1 cellular context compared by ENCODE assay signal in the genomic region with DNA sequence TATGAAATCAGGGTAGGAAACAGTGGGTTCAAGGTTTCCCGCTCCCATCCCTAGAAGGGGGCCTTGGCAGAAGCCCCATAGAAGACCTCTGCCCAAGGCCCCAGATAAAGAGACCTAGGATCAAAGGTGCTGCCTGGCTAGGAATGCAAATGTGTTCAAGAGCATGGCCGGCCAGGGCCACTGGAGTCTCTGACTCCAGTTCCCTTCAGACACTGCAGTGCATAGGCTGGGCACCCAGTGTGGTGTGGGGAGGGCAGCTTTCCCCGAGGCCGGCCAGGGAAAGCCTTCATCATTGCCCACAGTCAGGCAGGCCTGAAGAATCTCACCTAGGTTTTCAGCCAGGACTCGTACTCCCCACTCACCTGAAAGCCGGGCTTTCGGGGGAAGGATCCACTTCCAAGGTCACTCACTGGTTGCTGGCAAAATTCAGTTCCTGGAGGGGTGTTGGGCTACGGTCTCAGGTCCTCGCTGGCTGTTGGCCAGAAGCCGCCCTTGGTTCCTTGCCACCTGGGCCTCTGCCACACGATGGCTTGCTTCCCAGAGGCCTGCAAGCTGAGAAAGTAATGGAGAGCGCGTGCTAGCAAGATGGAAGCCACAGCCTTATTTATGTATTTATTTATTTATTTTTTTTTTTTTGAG.
TF ChIP-seq lines count a peak whose summit lies in the region.

No MANE protein-coding gene starts in this region.

TF ChIP-seq in IMR-90, 13 proteins besides CTCF, POLR2A, EP300 and RAD21 (continued from another document):
- TF ChIP-seq RCOR1 (IDR thresholded peaks at IDR 0.05; ENCODE audit: insufficient replicate concordance, low read length) (no peak), CEBPB (IDR thresholded peaks at IDR 0.05; ENCODE audit: low read depth, low read length) (no peak), FOS (IDR thresholded peaks at IDR 0.05; ENCODE audit: low read depth, low read length) (no peak), MAFK (IDR thresholded peaks at IDR 0.05; ENCODE audit: low read depth, low read length) (no peak)
- TF ChIP-seq, protein P1, sequence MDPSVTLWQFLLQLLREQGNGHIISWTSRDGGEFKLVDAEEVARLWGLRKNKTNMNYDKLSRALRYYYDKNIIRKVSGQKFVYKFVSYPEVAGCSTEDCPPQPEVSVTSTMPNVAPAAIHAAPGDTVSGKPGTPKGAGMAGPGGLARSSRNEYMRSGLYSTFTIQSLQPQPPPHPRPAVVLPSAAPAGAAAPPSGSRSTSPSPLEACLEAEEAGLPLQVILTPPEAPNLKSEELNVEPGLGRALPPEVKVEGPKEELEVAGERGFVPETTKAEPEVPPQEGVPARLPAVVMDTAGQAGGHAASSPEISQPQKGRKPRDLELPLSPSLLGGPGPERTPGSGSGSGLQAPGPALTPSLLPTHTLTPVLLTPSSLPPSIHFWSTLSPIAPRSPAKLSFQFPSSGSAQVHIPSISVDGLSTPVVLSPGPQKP (IDR thresholded peaks at IDR 0.05; ENCODE audit: borderline replicate concordance, low read depth, low read length): no peak
- TF ChIP-seq, protein P2, sequence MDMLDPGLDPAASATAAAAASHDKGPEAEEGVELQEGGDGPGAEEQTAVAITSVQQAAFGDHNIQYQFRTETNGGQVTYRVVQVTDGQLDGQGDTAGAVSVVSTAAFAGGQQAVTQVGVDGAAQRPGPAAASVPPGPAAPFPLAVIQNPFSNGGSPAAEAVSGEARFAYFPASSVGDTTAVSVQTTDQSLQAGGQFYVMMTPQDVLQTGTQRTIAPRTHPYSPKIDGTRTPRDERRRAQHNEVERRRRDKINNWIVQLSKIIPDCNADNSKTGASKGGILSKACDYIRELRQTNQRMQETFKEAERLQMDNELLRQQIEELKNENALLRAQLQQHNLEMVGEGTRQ (IDR thresholded peaks at IDR 0.05; ENCODE audit: low read depth, low read length): no peak
